ENCODE assay signal across 18 cellular contexts in genomic region chr17:14296511-14296910, GRCh38. TPM values are rescaled to one million over a fixed set of nuclear protein-coding genes. Genes with fewer than 3 reads are reported as not detected.
DNase-seq lines count a peak whose midpoint lies in the region; FAIRE-seq and TF ChIP-seq lines count a peak whose summit lies in the region.
"Had no signal": no experiment of that assay in that cellular context is flagged by ENCODE, and none has a peak within 500 bp of the region (broad histone marks: within the 10 kb centered on the region; RNA-seq: fewer than 3 reads in every experiment).

No MANE protein-coding gene starts in this region.

- FAIRE-seq in GM19239 (lab: Jason Lieb, UNC), result no peak
- FAIRE-seq: kidney had no signal

- peaks cover 59% of the 10 kb centered on the region for H3K27me3 Mint-ChIP-seq in T-helper 1 cell treated with Interleukin-12 subunit alpha and Interleukin-12 subunit beta and Interleukin-4 antibody, amounts not matched to agents 30 μg/mL and 1 μg/mL, for 36 hours (ENCODE audit: low read depth)
- peaks cover 61% of the 10 kb centered on the region for H3K27me3 Mint-ChIP-seq in IgD-negative memory B cell

- H3K4me3 ChIP-seq in fibroblast of lung (replicated peaks in 1 of 4; ENCODE audit: control extremely low read depth in 1 of 4, insufficient read depth in 1 of 4, low read depth in 3 of 4, low read length in 4 of 4) (no peak overlapping the region), osteoblast (ENCODE audit: insufficient read depth, low read length) (no peak overlapping the region)

- DNase-seq in T-helper 1 cell, result no peak
- no peak for DNase-seq in fibroblast of lung (ENCODE audit: low read depth in 2 of 2)
- DNase-seq in osteoblast (ENCODE audit: insufficient read length, low spot score, missing footprints), result peak; percentile 79
- DNase-seq in SKM-1 (lab: John Stamatoyannopoulos, UW; ENCODE audit: unreplicated experiment), result no peak
- DNase-seq in GM19239 (ENCODE audit: insufficient read length, low spot score), result no peak
- no peak for DNase-seq in GOT3 (lab: John Stamatoyannopoulos, UW)
- DNase-seq: 8988T; activated CD8-positive, alpha-beta memory T cell treated with anti-CD3 and anti-CD28 coated beads for 24 hours; amniotic stem cell; foreskin fibroblast; NCI-H1105; NCI-H226; T-helper 9 cell; testis had no signal

- no peaks in the 10 kb centered on the region for H3K36me3 Mint-ChIP-seq in T-helper 1 cell treated with Interleukin-12 subunit alpha and Interleukin-12 subunit beta and Interleukin-4 antibody, amounts not matched to agents 30 μg/mL and 1 μg/mL, for 36 hours (ENCODE audit: low read depth)
- peaks cover 2% of the 10 kb centered on the region for H3K36me3 Mint-ChIP-seq in IgD-negative memory B cell

- H3K27ac Mint-ChIP-seq in T-helper 1 cell treated with Interleukin-12 subunit alpha and Interleukin-12 subunit beta and Interleukin-4 antibody, amounts not matched to agents 30 μg/mL and 1 μg/mL, for 36 hours, result no peak overlapping the region
- peak overlapping the region in 2 of 3 donors; percentile 49 to 58 for H3K27ac Mint-ChIP-seq in IgD-negative memory B cell
- H3K27ac Mint-ChIP-seq: dendritic cell treated with granulocyte-macrophage colony-stimulating factor and Interleukin-4, amounts not matched to agents 40 ng/mL and 50 ng/mL, for 4 days had no signal

- H3K4me1 ChIP-seq in fibroblast of lung (ENCODE audit: control insufficient read depth, extremely low read depth, insufficient read depth, low read length) (peaks cover 5% of the 10 kb centered on the region), osteoblast (ENCODE audit: insufficient read depth, low read length) (peaks cover 11% of the 10 kb centered on the region)
- H3K4me1 ChIP-seq: testis had no signal

- H3K27me3 ChIP-seq in fibroblast of lung (ENCODE audit: control insufficient read depth, insufficient read depth, low read length), result no peaks in the 10 kb centered on the region
- no peaks in the 10 kb centered on the region for H3K27me3 ChIP-seq in osteoblast (ENCODE audit: insufficient read depth, low read length)
- H3K27me3 ChIP-seq: testis had no signal

- H3K27ac ChIP-seq in fibroblast of lung (ENCODE audit: insufficient read depth, low read length) (no peak overlapping the region), osteoblast (ENCODE audit: low read depth, low read length) (no peak overlapping the region)
- H3K27ac ChIP-seq: testis had no signal

- H3K9me3 ChIP-seq in fibroblast of lung (ENCODE audit: control insufficient read depth, insufficient read depth, low read depth, low read length) (no peaks in the 10 kb centered on the region), osteoblast (ENCODE audit: low read depth, low read length) (no peaks in the 10 kb centered on the region)
- H3K9me3 ChIP-seq: testis had no signal

- H3K9me3 Mint-ChIP-seq in T-helper 1 cell treated with Interleukin-12 subunit alpha and Interleukin-12 subunit beta and Interleukin-4 antibody, amounts not matched to agents 30 μg/mL and 1 μg/mL, for 36 hours, result no peaks in the 10 kb centered on the region
- peaks cover 0 to 8% (median 2%) of the 10 kb centered on the region in 3 donors for H3K9me3 Mint-ChIP-seq in IgD-negative memory B cell
- H3K9me3 Mint-ChIP-seq: dendritic cell treated with granulocyte-macrophage colony-stimulating factor and Interleukin-4, amounts not matched to agents 40 ng/mL and 50 ng/mL, for 4 days had no signal

- H4K20me1 ChIP-seq in fibroblast of lung (ENCODE audit: control insufficient read depth, extremely low read depth, insufficient read depth, low read length), result no peaks in the 10 kb centered on the region
- H4K20me1 ChIP-seq in osteoblast (ENCODE audit: insufficient read depth, low read length), result no peaks in the 10 kb centered on the region

- TF ChIP-seq CTCF in fibroblast of lung (conservative IDR thresholded peaks at IDR 0.05 in 1 of 2, IDR thresholded peaks at IDR 0.05 in 1 of 2; ENCODE audit: low read depth in 1 of 2, low read length in 2 of 2) (no peak), osteoblast (IDR thresholded peaks at IDR 0.05; ENCODE audit: extremely low read depth, low read depth, low read length) (no peak)

- H2AFZ ChIP-seq in fibroblast of lung (ENCODE audit: low read length) (no peak overlapping the region), osteoblast (ENCODE audit: low read length) (no peak overlapping the region)

- peak overlapping the region; percentile 53 for H3K4me3 Mint-ChIP-seq in T-helper 1 cell treated with Interleukin-12 subunit alpha and Interleukin-12 subunit beta and Interleukin-4 antibody, amounts not matched to agents 30 μg/mL and 1 μg/mL, for 36 hours
- H3K4me3 Mint-ChIP-seq in IgD-negative memory B cell, result peak overlapping the region; percentile 2 to 81 (median 43)

- H3K4me1 Mint-ChIP-seq in T-helper 1 cell treated with Interleukin-12 subunit alpha and Interleukin-12 subunit beta and Interleukin-4 antibody, amounts not matched to agents 30 μg/mL and 1 μg/mL, for 36 hours (ENCODE audit: low read depth), result peaks cover 39% of the 10 kb centered on the region
- peaks cover 9 to 39% (median 19%) of the 10 kb centered on the region in 3 donors for H3K4me1 Mint-ChIP-seq in IgD-negative memory B cell

- peaks cover 6% of the 10 kb centered on the region for H3K79me2 ChIP-seq in fibroblast of lung (ENCODE audit: control insufficient read depth, insufficient read depth, low read length)
- peaks cover 6% of the 10 kb centered on the region for H3K79me2 ChIP-seq in osteoblast (ENCODE audit: insufficient read depth, low read length)

- peak overlapping the region; percentile 75 for H3K4me2 ChIP-seq in fibroblast of lung (ENCODE audit: extremely low read depth, insufficient read depth, low read length)
- H3K4me2 ChIP-seq in osteoblast (ENCODE audit: insufficient read depth, low read length), result peak overlapping the region; percentile 67

- no peak overlapping the region for H3K9ac ChIP-seq in fibroblast of lung (ENCODE audit: insufficient read depth, low read length)

- no peaks in the 10 kb centered on the region for H3K36me3 ChIP-seq in fibroblast of lung (ENCODE audit: control insufficient read depth, insufficient read depth, low read length)
- H3K36me3 ChIP-seq in osteoblast (ENCODE audit: insufficient read depth, low read length), result no peaks in the 10 kb centered on the region

RNA-seq across cellular contexts. Expression of gene HS3ST3B1, which starts 4.4 kb away (rescaled TPM):
- polyA plus RNA-seq in IgD-negative memory B cell (0.70 TPM), fibroblast of lung (3.4 and 12.3 TPM in 2 replicates)
- total RNA-seq in fibroblast of lung (13.4 and 17.2 TPM in 2 replicates), osteoblast (9.4 and 13.4 TPM in 2 replicates)
- polyA plus RNA-seq in fibroblast of lung (2012), result 3.8 and 13.2 TPM in 2 replicates
- polyA minus RNA-seq in fibroblast of lung (ENCODE audit: low replicate concordance), result 3.2 and 31.7 TPM in 2 replicates

RNA-seq across cellular contexts. Expression of gene CDRT15, which starts 59.8 kb away (rescaled TPM):
- polyA plus RNA-seq in IgD-negative memory B cell, result not detected
- total RNA-seq in fibroblast of lung, result not detected in 2 replicates
- not detected in 2 replicates for polyA plus RNA-seq in fibroblast of lung
- polyA plus RNA-seq in fibroblast of lung (2012), result not detected in 2 replicates
- not detected in 2 replicates for polyA minus RNA-seq in fibroblast of lung (ENCODE audit: low replicate concordance)
- total RNA-seq in osteoblast, result not detected in 2 replicates
- total RNA-seq: kidney had no signal
